Comparison of ENCODE assay signal across 13 cellular contexts in the genomic region with DNA sequence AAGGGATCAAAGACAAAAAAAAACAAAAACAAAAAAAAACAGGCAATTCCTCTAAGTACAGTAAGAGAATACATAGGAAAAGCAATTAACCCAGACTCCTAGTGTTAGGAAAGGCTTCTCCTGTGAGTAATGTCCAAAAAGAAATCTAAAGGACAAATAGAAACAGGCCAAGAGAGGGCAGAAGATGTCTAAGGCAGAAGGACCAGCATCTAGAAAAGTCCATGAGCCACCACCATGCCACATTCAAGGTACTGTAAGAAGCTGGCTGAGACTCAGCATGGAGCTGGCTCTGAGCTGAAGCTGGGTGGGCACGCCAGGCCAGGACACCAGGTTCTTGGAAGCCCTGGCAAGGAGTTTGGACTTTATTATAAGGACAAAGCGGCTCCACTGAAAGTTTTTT.
DNase-seq lines count a peak whose midpoint lies in the region; ATAC-seq and TF ChIP-seq lines count a peak whose summit lies in the region.
"Had no signal": no experiment of that assay in that cellular context is flagged by ENCODE, and none has a peak within 500 bp of the region (broad histone marks: within the 10 kb centered on the region; RNA-seq: fewer than 3 reads in every experiment).

No MANE protein-coding gene starts in this region.

- H2BK15ac ChIP-seq in mesenchymal stem cell (ENCODE audit: low read depth, poor library complexity, severe bottlenecking) = no peak overlapping the region

- no peak for ATAC-seq in GM18498 (IDR thresholded peaks at IDR 0.05; ENCODE audit: unreplicated experiment)
- no peak for ATAC-seq in omental fat pad (ENCODE audit: low FRiP score)
- ATAC-seq: activated T-cell treated with anti-CD3 and anti-CD28 coated beads, Interleukin-2, amount 50 U/mL, for 4 hours had no signal

- no peak overlapping the region for H2BK5ac ChIP-seq in mesenchymal stem cell (ENCODE audit: low read depth, low read length, poor library complexity, severe bottlenecking)

- no peak overlapping the region for H2AFZ ChIP-seq in mesenchymal stem cell (ENCODE audit: low read depth, low read length)

- H2BK120ac ChIP-seq in mesenchymal stem cell (ENCODE audit: low read depth, low read length) = no peak overlapping the region

- H3K36me3 ChIP-seq in mesenchymal stem cell (ENCODE audit: control insufficient read depth in 1 of 2, insufficient read depth in 2 of 2, low read depth in 1 of 2, low read length in 2 of 2) = no peaks in the 10 kb centered on the region
- H3K36me3 ChIP-seq in H7 (replicated peaks; ENCODE audit: control insufficient read depth, insufficient read depth, low read length) = no peaks in the 10 kb centered on the region

- H4K8ac ChIP-seq in mesenchymal stem cell (ENCODE audit: low read length) = no peak overlapping the region

- no peak overlapping the region for H2AK5ac ChIP-seq in mesenchymal stem cell (ENCODE audit: low read length, severe bottlenecking)

- TF ChIP-seq CTCF in LNCaP clone FGC (IDR thresholded peaks at IDR 0.05; ENCODE audit: control insufficient read depth, extremely low read depth, insufficient read depth) = peak; percentile 22
- no peak for TF ChIP-seq CTCF in omental fat pad (IDR thresholded peaks at IDR 0.05)

- no peaks in the 10 kb centered on the region for H3K79me1 ChIP-seq in mesenchymal stem cell (replicated peaks; ENCODE audit: low read length, poor library complexity, severe bottlenecking)

- no peak overlapping the region for H3K14ac ChIP-seq in mesenchymal stem cell (ENCODE audit: low read length in 2 of 2)

- H3K4me2 ChIP-seq in mesenchymal stem cell (ENCODE audit: low read length, poor library complexity, severe bottlenecking) = no peak overlapping the region

- H3K9ac ChIP-seq in mesenchymal stem cell (ENCODE audit: low read length) = peak overlapping the region; percentile 31

- 94% methylated on average over 2 of the region's 2 CpGs for WGBS in mesenchymal stem cell

- H3K4me3 ChIP-seq in LNCaP clone FGC (ENCODE audit: low read depth, low read length) = no peak overlapping the region
- H3K4me3 ChIP-seq in mesenchymal stem cell (ENCODE audit: insufficient read depth in 1 of 2, low read depth in 1 of 2, low read length in 2 of 2) = no peak overlapping the region
- no peak overlapping the region for H3K4me3 ChIP-seq in H7 (ENCODE audit: insufficient read depth, low read depth, low read length)
- H3K4me3 ChIP-seq: lung had no signal

- H3K9me3 ChIP-seq in mesenchymal stem cell (ENCODE audit: control insufficient read depth, low read length) = no peaks in the 10 kb centered on the region

- H3K4me1 ChIP-seq in mesenchymal stem cell (ENCODE audit: control insufficient read depth, insufficient read depth, low read depth, low read length) = no peaks in the 10 kb centered on the region

- DNase-seq in DMS53 (lab: John Stamatoyannopoulos, UW) (peak; percentile 17), DMS53 treated with DMSO at 0.1 percent for 48 hours (lab: John Stamatoyannopoulos, UW; ENCODE audit: unreplicated experiment) (no peak), LNCaP clone FGC (ENCODE audit: low read depth) (peak; percentile 37), amniotic stem cell (lab: John Stamatoyannopoulos, UW) (peak; percentile 2), mesenchymal stem cell (peak; percentile 39), H7 (no peak), omental fat pad (ENCODE audit: low spot score) (no peak)
- DNase-seq: 8988T; activated T-cell treated with anti-CD3 and anti-CD28 coated beads, Interleukin-2, amount 50 U/mL, for 4 hours; erythroblast had no signal

- no peak overlapping the region for H2BK12ac ChIP-seq in mesenchymal stem cell (ENCODE audit: low read length in 2 of 2)

- H3K18ac ChIP-seq in mesenchymal stem cell (ENCODE audit: low read depth in 1 of 2, low read length in 2 of 2) = no peak overlapping the region

- no peak overlapping the region for H3K27ac ChIP-seq in mesenchymal stem cell (ENCODE audit: low read length, poor library complexity, severe bottlenecking)
- H3K27ac ChIP-seq: RWPE1 had no signal

- H4K91ac ChIP-seq in mesenchymal stem cell (ENCODE audit: low read length) = no peak overlapping the region

- H3K4ac ChIP-seq in mesenchymal stem cell (ENCODE audit: low read depth in 1 of 2, low read length in 2 of 2) = no peak overlapping the region

- H3K23ac ChIP-seq in mesenchymal stem cell (ENCODE audit: low read length in 2 of 2) = no peak overlapping the region

- H3K27me3 ChIP-seq in mesenchymal stem cell (ENCODE audit: control insufficient read depth in 1 of 2, insufficient read depth in 1 of 2, low read length in 2 of 2) = no peaks in the 10 kb centered on the region
- H3K27me3 ChIP-seq in H7 (ENCODE audit: control insufficient read depth, insufficient read depth, low read length) = no peaks in the 10 kb centered on the region

Comparison
In these comparisons a context has a peak if more than half of its experiments do, and no peak if none do; other contexts are left out.
1. DNase-seq: peak in DMS53 (single experiment), LNCaP clone FGC (single experiment), amniotic stem cell (single experiment) and mesenchymal stem cell (single experiment); none in DMS53 treated with DMSO at 0.1 percent for 48 hours (single experiment), H7 (single experiment) and omental fat pad (single experiment).